Comparison of ENCODE assay signal across 10 cellular contexts in genomic region chr9:127967151-127967809, GRCh38. TPM values are rescaled to one million over a fixed set of nuclear protein-coding genes. Genes with fewer than 3 reads are reported as not detected.
A peak's percentile ranks its signal among the peaks of the same experiment; 100 is the strongest.
DNase-seq lines count a peak whose midpoint lies in the region; ATAC-seq and TF ChIP-seq lines count a peak whose summit lies in the region.
"Had no signal": no experiment of that assay in that cellular context is flagged by ENCODE, and none has a peak within 500 bp of the region (broad histone marks: within the 10 kb centered on the region; RNA-seq: fewer than 3 reads in every experiment).

No MANE protein-coding gene starts in this region.

- H3K9me3 ChIP-seq in thoracic aorta = no peaks in the 10 kb centered on the region
- H3K9me3 ChIP-seq: SJSA1 had no signal

- intact Hi-C loops in activated T-helper 1 cell treated with anti-CD3 and anti-CD28 coated beads, Interleukin-12 subunit alpha, Interleukin-12 subunit beta, Interleukin-2, Interleukin-4 antibody, amounts not matched to agents 30 ng/mL and 10 ng/mL and 1 ng/mL, durations not matched to agents 14 hours and 24 hours and 36 hours (cut with micrococcal nuclease) = no loop called here

- no peak overlapping the region for H3K4me3 ChIP-seq in thoracic aorta
- H3K4me3 ChIP-seq: SJSA1 had no signal

- H3K4me1 Mint-ChIP-seq in activated T-cell treated with anti-CD3 and anti-CD28 coated beads, Interleukin-2, amount 50 U/mL, for 24 hours (ENCODE audit: low read depth) = peaks cover 100% of the 10 kb centered on the region
- peaks cover 89% of the 10 kb centered on the region for H3K4me1 Mint-ChIP-seq in activated T-helper 1 cell treated with anti-CD3 and anti-CD28 coated beads, Interleukin-12 subunit alpha, Interleukin-12 subunit beta, Interleukin-2, Interleukin-4 antibody, amounts not matched to agents 30 ng/mL and 10 ng/mL and 1 ng/mL, durations not matched to agents 14 hours and 24 hours and 36 hours (ENCODE audit: low read depth)

- peak overlapping the region; percentile 83 to 94 for H3K27ac ChIP-seq in thoracic aorta
- H3K27ac ChIP-seq: SJSA1 had no signal

- H3K27ac Mint-ChIP-seq in activated T-cell treated with anti-CD3 and anti-CD28 coated beads, Interleukin-2, amount 50 U/mL, for 24 hours = peak overlapping the region; percentile 97
- H3K27ac Mint-ChIP-seq in activated T-helper 1 cell treated with anti-CD3 and anti-CD28 coated beads, Interleukin-12 subunit alpha, Interleukin-12 subunit beta, Interleukin-2, Interleukin-4 antibody, amounts not matched to agents 30 ng/mL and 10 ng/mL and 1 ng/mL, durations not matched to agents 14 hours and 24 hours and 36 hours = peak overlapping the region; percentile 24

- DNase-seq in activated T-cell treated with anti-CD3 and anti-CD28 coated beads, Interleukin-2, amount 50 U/mL, for 24 hours = no peak
- DNase-seq in activated T-cell treated with anti-CD3 and anti-CD28 coated beads for 4 hours (no peak), medulla oblongata (ENCODE audit: extremely low spot score) (peak; percentile 25), thoracic aorta (ENCODE audit: low spot score) (no peak), COLO668 (lab: John Stamatoyannopoulos, UW; ENCODE audit: unreplicated experiment) (no peak), amygdala (lab: John Stamatoyannopoulos, UW) (no peak)
- no peak for DNase-seq in activated T-helper 1 cell treated with anti-CD3 and anti-CD28 coated beads, Interleukin-12 subunit alpha, Interleukin-12 subunit beta, Interleukin-2, Interleukin-4 antibody, amounts not matched to agents 30 ng/mL and 10 ng/mL and 1 ng/mL, durations not matched to agents 14 hours and 24 hours and 36 hours (ENCODE audit: low spot score)
- DNase-seq: NCI-H2107 had no signal

- no peaks in the 10 kb centered on the region for H3K9me3 Mint-ChIP-seq in activated T-cell treated with anti-CD3 and anti-CD28 coated beads, Interleukin-2, amount 50 U/mL, for 24 hours
- no peaks in the 10 kb centered on the region for H3K9me3 Mint-ChIP-seq in activated T-helper 1 cell treated with anti-CD3 and anti-CD28 coated beads, Interleukin-12 subunit alpha, Interleukin-12 subunit beta, Interleukin-2, Interleukin-4 antibody, amounts not matched to agents 30 ng/mL and 10 ng/mL and 1 ng/mL, durations not matched to agents 14 hours and 24 hours and 36 hours

- peaks cover 67 to 97% of the 10 kb centered on the region in 2 donors for H3K4me1 ChIP-seq in thoracic aorta (ENCODE audit: control insufficient read depth in 1 of 2, low read depth in 2 of 2)

- no peaks in the 10 kb centered on the region for H3K27me3 ChIP-seq in thoracic aorta (replicated peaks; ENCODE audit: insufficient read depth)
- H3K27me3 ChIP-seq: SJSA1 had no signal

- no peak for TF ChIP-seq CTCF in thoracic aorta (IDR thresholded peaks at IDR 0.05)

- peak overlapping the region; percentile 93 for H3K4me3 Mint-ChIP-seq in activated T-cell treated with anti-CD3 and anti-CD28 coated beads, Interleukin-2, amount 50 U/mL, for 24 hours
- H3K4me3 Mint-ChIP-seq in activated T-helper 1 cell treated with anti-CD3 and anti-CD28 coated beads, Interleukin-12 subunit alpha, Interleukin-12 subunit beta, Interleukin-2, Interleukin-4 antibody, amounts not matched to agents 30 ng/mL and 10 ng/mL and 1 ng/mL, durations not matched to agents 14 hours and 24 hours and 36 hours = no peak overlapping the region

- H3K36me3 Mint-ChIP-seq in activated T-cell treated with anti-CD3 and anti-CD28 coated beads, Interleukin-2, amount 50 U/mL, for 24 hours (ENCODE audit: low read depth) = peaks cover 20% of the 10 kb centered on the region
- H3K36me3 Mint-ChIP-seq in activated T-helper 1 cell treated with anti-CD3 and anti-CD28 coated beads, Interleukin-12 subunit alpha, Interleukin-12 subunit beta, Interleukin-2, Interleukin-4 antibody, amounts not matched to agents 30 ng/mL and 10 ng/mL and 1 ng/mL, durations not matched to agents 14 hours and 24 hours and 36 hours (ENCODE audit: low read depth) = peaks cover 15% of the 10 kb centered on the region

- no peaks in the 10 kb centered on the region for H3K36me3 ChIP-seq in thoracic aorta
- H3K36me3 ChIP-seq: SJSA1 had no signal

- H3K27me3 Mint-ChIP-seq in activated T-cell treated with anti-CD3 and anti-CD28 coated beads, Interleukin-2, amount 50 U/mL, for 24 hours = no peaks in the 10 kb centered on the region
- H3K27me3 Mint-ChIP-seq in activated T-helper 1 cell treated with anti-CD3 and anti-CD28 coated beads, Interleukin-12 subunit alpha, Interleukin-12 subunit beta, Interleukin-2, Interleukin-4 antibody, amounts not matched to agents 30 ng/mL and 10 ng/mL and 1 ng/mL, durations not matched to agents 14 hours and 24 hours and 36 hours (ENCODE audit: insufficient read depth) = no peaks in the 10 kb centered on the region

- ATAC-seq in thoracic aorta (ENCODE audit: insufficient number of reproducible peaks, low FRiP score, low read depth) (no peak), HG03025 (IDR thresholded peaks at IDR 0.05; ENCODE audit: low FRiP score, unreplicated experiment) (no peak)

RNA-seq across cellular contexts. Expression of gene EEIG1, which starts 13.5 kb away (rescaled TPM):
- 39.8 and 43.4 TPM in 2 replicates for total RNA-seq in activated T-helper 1 cell treated with anti-CD3 and anti-CD28 coated beads, Interleukin-12 subunit alpha, Interleukin-12 subunit beta, Interleukin-2, Interleukin-4 antibody, amounts not matched to agents 30 ng/mL and 10 ng/mL and 1 ng/mL, durations not matched to agents 14 hours and 24 hours and 36 hours
- total RNA-seq in thoracic aorta = 10 to 100 TPM; 20.4 to 26.5 TPM

RNA-seq across cellular contexts. Expression of gene DPM2, which starts 29.6 kb away (rescaled TPM):
- total RNA-seq in activated T-helper 1 cell treated with anti-CD3 and anti-CD28 coated beads, Interleukin-12 subunit alpha, Interleukin-12 subunit beta, Interleukin-2, Interleukin-4 antibody, amounts not matched to agents 30 ng/mL and 10 ng/mL and 1 ng/mL, durations not matched to agents 14 hours and 24 hours and 36 hours = 62.6 and 70.2 TPM in 2 replicates
- total RNA-seq in thoracic aorta = 10 to 100 TPM; 18.8 to 26.0 TPM

RNA-seq across cellular contexts. Expression of gene PIP5KL1, which starts 36.7 kb away (rescaled TPM):
- total RNA-seq in activated T-helper 1 cell treated with anti-CD3 and anti-CD28 coated beads, Interleukin-12 subunit alpha, Interleukin-12 subunit beta, Interleukin-2, Interleukin-4 antibody, amounts not matched to agents 30 ng/mL and 10 ng/mL and 1 ng/mL, durations not matched to agents 14 hours and 24 hours and 36 hours = 1.1 and 1.2 TPM in 2 replicates
- total RNA-seq in thoracic aorta = 1 to 10 TPM; 6.0 to 8.8 TPM

RNA-seq across cellular contexts. Expression of gene ST6GALNAC4, which starts 50.4 kb away (rescaled TPM):
- 30.8 and 31.6 TPM in 2 replicates for total RNA-seq in activated T-helper 1 cell treated with anti-CD3 and anti-CD28 coated beads, Interleukin-12 subunit alpha, Interleukin-12 subunit beta, Interleukin-2, Interleukin-4 antibody, amounts not matched to agents 30 ng/mL and 10 ng/mL and 1 ng/mL, durations not matched to agents 14 hours and 24 hours and 36 hours
- 10 to 100 TPM; 45.0 to 61.2 TPM for total RNA-seq in thoracic aorta
